ENCODE assay signal across 4 cellular contexts in genomic region chr1:85938829-85939228, GRCh38.
TF ChIP-seq lines count a peak whose summit lies in the region.

No MANE protein-coding gene starts in this region.

TF ChIP-seq in HepG2, 621 proteins besides CTCF, POLR2A, EP300 and RAD21:
- TF ChIP-seq MAFK (conservative IDR thresholded peaks at IDR 0.05 in 1 of 2, IDR thresholded peaks at IDR 0.05 in 1 of 2; ENCODE audit: low read length in 2 of 2) (peak; percentile 66 to 79; a peak in 3 of 4 replicates), NFAT5 (CRISPR knock-in tag; IDR thresholded peaks at IDR 0.05) (no peak), MAFF (IDR thresholded peaks at IDR 0.05; ENCODE audit: low read depth, low read length) (peak; percentile 63)

TF ChIP-seq in A549, 52 proteins besides CTCF, POLR2A, EP300 and RAD21:
- no peak for TF ChIP-seq EHMT2 (IDR thresholded peaks at IDR 0.05; ENCODE audit: low read depth)
- no peak for TF ChIP-seq POLR2AphosphoS2 (conservative IDR thresholded peaks at IDR 0.05; ENCODE audit: low read length)
- peak; percentile 45 for TF ChIP-seq MAFK (IDR thresholded peaks at IDR 0.05; ENCODE audit: partially characterized antibody)

TF ChIP-seq in IMR-90, 13 proteins besides CTCF, POLR2A, EP300 and RAD21:
- TF ChIP-seq CEBPB (IDR thresholded peaks at IDR 0.05; ENCODE audit: low read depth, low read length), result no peak
- no peak for TF ChIP-seq RFX5 (IDR thresholded peaks at IDR 0.05; ENCODE audit: low read depth, low read length)
- TF ChIP-seq USF2 (IDR thresholded peaks at IDR 0.05; ENCODE audit: low read depth, low read length), result no peak
- TF ChIP-seq MAFK (IDR thresholded peaks at IDR 0.05; ENCODE audit: low read depth, low read length), result peak; percentile 65
- no peak for TF ChIP-seq RCOR1 (IDR thresholded peaks at IDR 0.05; ENCODE audit: insufficient replicate concordance, low read length)
TF ChIP-seq in IMR-90: peak in this region for 1.

TF ChIP-seq in GM12891, 5 proteins besides CTCF, POLR2A, EP300 and RAD21:
- TF ChIP-seq SPI1 (IDR thresholded peaks at IDR 0.05; ENCODE audit: low read depth, low read length), result no peak
- no peak for TF ChIP-seq TAF1 (IDR thresholded peaks at IDR 0.05; ENCODE audit: low read depth, low read length)
- no peak for TF ChIP-seq POLR2AphosphoS5 (IDR thresholded peaks at IDR 0.05; ENCODE audit: low read depth, low read length)
